ENCODE assay signal across 1 cellular context in genomic region chr1:183685112-183685713, GRCh38.
TF ChIP-seq lines count a peak whose summit lies in the region.

No MANE protein-coding gene starts in this region.

TF ChIP-seq in H1, 55 proteins besides CTCF, POLR2A, EP300 and RAD21 (continued from another document):
- TF ChIP-seq CHD7 (IDR thresholded peaks at IDR 0.05; ENCODE audit: insufficient replicate concordance, low read length): no peak
- no peak for TF ChIP-seq GTF2F1 (IDR thresholded peaks at IDR 0.05; ENCODE audit: borderline replicate concordance, low read depth, low read length)
- TF ChIP-seq RFX5 (IDR thresholded peaks at IDR 0.05; ENCODE audit: borderline replicate concordance, low read depth, low read length): no peak
- TF ChIP-seq TCF12 (IDR thresholded peaks at IDR 0.05; ENCODE audit: low read depth, low read length): no peak
- TF ChIP-seq TAF7 (optimal IDR thresholded peaks at IDR 0.05; ENCODE audit: borderline replicate concordance, low read depth, low read length): no peak
- no peak for TF ChIP-seq KDM5A (IDR thresholded peaks at IDR 0.05; ENCODE audit: low read length)
- no peak for TF ChIP-seq CBX5 (IDR thresholded peaks at IDR 0.05; ENCODE audit: low read depth, low read length)
- TF ChIP-seq GABPA (IDR thresholded peaks at IDR 0.05; ENCODE audit: borderline replicate concordance, insufficient read depth, low read length): no peak
- TF ChIP-seq RXRA (IDR thresholded peaks at IDR 0.05; ENCODE audit: insufficient read depth, low read depth, low read length): no peak
- TF ChIP-seq BCL11A (IDR thresholded peaks at IDR 0.05; ENCODE audit: low read depth in 2 of 2, low read length in 2 of 2): no peak
- no peak for TF ChIP-seq ATF3 (IDR thresholded peaks at IDR 0.05; ENCODE audit: insufficient read depth, low read depth, low read length)
- TF ChIP-seq HDAC6 (IDR thresholded peaks at IDR 0.05; ENCODE audit: low read depth, low read length): no peak
- no peak for TF ChIP-seq ZNF274 (IDR thresholded peaks at IDR 0.05; ENCODE audit: borderline replicate concordance, extremely low read depth, low read length)
- TF ChIP-seq CREB1 (IDR thresholded peaks at IDR 0.05): no peak
- no peak for TF ChIP-seq SIX5 (IDR thresholded peaks at IDR 0.05; ENCODE audit: low read depth, low read length)
TF ChIP-seq in H1: peak in this region for 0.
